Comparison of ENCODE assay signal across 1 cellular context in the genomic region with DNA sequence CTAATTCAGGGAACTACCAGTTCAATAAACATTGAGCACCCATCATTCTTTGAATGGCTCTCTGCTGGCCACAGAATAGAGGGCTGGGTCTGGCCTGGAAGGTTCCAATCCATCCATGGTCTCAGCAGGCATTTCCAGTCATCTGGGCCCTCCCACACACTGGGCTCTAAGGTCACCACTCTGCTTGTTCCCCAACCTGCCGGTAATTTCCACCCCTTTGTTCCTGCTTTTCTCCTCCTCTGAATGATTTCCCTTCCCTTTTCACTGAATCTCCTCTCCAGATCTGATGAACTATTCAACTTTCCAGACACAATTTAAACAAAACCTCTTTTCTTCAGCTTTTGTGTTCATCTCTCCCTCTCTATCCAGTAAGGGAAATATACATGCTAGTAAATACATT.
TF ChIP-seq lines count a peak whose summit lies in the region.

No MANE protein-coding gene starts in this region.

TF ChIP-seq in HEK293, 187 proteins besides CTCF, POLR2A, EP300 and RAD21 (continued from another document):
- TF ChIP-seq, protein P1, sequence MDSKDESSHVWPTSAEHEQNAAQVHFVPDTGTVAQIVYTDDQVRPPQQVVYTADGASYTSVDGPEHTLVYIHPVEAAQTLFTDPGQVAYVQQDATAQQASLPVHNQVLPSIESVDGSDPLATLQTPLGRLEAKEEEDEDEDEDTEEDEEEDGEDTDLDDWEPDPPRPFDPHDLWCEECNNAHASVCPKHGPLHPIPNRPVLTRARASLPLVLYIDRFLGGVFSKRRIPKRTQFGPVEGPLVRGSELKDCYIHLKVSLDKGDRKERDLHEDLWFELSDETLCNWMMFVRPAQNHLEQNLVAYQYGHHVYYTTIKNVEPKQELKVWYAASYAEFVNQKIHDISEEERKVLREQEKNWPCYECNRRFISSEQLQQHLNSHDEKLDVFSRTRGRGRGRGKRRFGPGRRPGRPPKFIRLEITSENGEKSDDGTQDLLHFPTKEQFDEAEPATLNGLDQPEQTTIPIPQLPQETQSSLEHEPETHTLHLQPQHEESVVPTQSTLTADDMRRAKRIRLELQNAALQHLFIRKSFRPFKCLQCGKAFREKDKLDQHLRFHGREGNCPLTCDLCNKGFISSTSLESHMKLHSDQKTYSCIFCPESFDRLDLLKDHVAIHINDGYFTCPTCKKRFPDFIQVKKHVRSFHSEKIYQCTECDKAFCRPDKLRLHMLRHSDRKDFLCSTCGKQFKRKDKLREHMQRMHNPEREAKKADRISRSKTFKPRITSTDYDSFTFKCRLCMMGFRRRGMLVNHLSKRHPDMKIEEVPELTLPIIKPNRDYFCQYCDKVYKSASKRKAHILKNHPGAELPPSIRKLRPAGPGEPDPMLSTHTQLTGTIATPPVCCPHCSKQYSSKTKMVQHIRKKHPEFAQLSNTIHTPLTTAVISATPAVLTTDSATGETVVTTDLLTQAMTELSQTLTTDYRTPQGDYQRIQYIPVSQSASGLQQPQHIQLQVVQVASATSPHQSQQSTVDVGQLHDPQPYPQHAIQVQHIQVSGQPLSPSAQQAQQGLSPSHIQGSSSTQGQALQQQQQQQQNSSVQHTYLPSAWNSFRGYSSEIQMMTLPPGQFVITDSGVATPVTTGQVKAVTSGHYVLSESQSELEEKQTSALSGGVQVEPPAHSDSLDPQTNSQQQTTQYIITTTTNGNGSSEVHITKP (tag by site-specific recombination; IDR thresholded peaks at IDR 0.05), result peak; percentile 57
